15 cellular contexts compared by ENCODE assay signal in the genomic region with DNA sequence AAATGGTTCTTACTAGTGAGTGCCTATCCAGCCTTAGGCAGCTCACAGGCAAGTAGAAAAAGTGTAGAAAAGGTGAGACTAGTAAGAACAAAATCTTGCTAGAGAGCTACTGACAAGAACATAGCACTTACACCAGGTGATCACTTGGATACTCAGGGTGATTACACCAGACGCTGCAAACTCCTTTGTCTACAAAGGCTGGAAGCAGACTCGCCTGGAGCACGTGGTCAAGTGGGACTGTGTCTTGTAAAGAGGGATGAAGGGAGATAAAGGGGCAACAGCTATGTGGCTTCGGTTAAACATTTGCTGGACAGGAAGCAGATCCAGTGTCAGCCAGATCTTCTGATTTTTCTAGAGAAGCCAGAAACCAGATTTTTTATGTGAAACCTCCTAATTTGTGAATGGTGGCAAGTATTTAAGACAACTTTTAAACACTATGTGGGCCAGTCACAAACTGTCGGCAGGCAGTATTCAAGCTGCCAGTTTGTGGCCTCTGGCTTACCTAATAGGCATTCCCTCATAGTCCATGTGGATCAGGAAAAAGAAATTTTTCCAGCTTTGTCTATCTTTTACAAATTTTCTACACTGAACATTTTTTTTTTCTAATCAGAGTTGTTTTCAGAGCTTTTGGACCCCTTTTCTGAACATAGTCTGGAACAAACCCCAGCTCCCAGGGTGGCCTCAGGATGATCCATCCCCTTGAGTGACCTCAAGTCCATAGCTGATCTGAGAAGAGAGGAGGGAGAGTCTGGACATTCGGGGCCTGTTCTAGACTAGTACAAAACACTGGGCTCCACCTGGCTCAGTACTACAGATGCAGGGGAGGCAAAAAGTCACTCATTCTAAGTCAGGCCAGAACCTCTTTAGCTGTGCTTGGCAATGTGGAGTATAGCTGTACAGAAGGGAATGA.
DNase-seq lines count a peak whose midpoint lies in the region; ATAC-seq, FAIRE-seq and TF ChIP-seq lines count a peak whose summit lies in the region.
"Had no signal": no experiment of that assay in that cellular context is flagged by ENCODE, and none has a peak within 500 bp of the region (broad histone marks: within the 10 kb centered on the region; RNA-seq: fewer than 3 reads in every experiment).

No MANE protein-coding gene starts in this region.

- H3K27me3 ChIP-seq in breast epithelium (no peaks in the 10 kb centered on the region), liver (ENCODE audit: control insufficient read depth in 4 of 4, insufficient read depth in 4 of 4, low read length in 3 of 4) (no peaks in the 10 kb centered on the region)
- H3K27me3 ChIP-seq: colonic mucosa, spleen had no signal

- WGBS in liver, result 82% methylated on average over 6 of the region's 6 CpGs

- no peak for TF ChIP-seq CTCF in breast epithelium (IDR thresholded peaks at IDR 0.05)
- no peak for TF ChIP-seq CTCF in liver (IDR thresholded peaks at IDR 0.05; ENCODE audit: low read depth, low read length, missing input control)

- no peaks in the 10 kb centered on the region for H3K36me3 ChIP-seq in breast epithelium
- H3K36me3 ChIP-seq in liver (ENCODE audit: control insufficient read depth in 4 of 4, insufficient read depth in 3 of 4, low read depth in 1 of 4, low read length in 3 of 4), result no peaks in the 10 kb centered on the region
- H3K36me3 ChIP-seq: colonic mucosa, spleen had no signal

- intact Hi-C loops in breast epithelium (cut with DNase I; ENCODE audit: low total_unique reads), result no loop called here
- intact Hi-C loops in sciatic nerve (cut with DNase I), result no loop called here

- DNase-seq in COR-L47 (lab: John Stamatoyannopoulos, UW), result peak; percentile 10
- DNase-seq in breast epithelium (ENCODE audit: low spot score in 2 of 2), result no peak
- no peak for DNase-seq in sciatic nerve (ENCODE audit: low spot score)
- DNase-seq in H54 (ENCODE audit: insufficient read length, low spot score), result no peak
- DNase-seq in NCI-H2107 (lab: John Stamatoyannopoulos, UW), result no peak
- DNase-seq: activated CD8-positive, alpha-beta memory T cell treated with anti-CD3 and anti-CD28 coated beads for 24 hours; colonic mucosa; KG1; NCI-H1436 treated with DMSO at 0.1 percent for 48 hours; NCI-H748 treated with DMSO at 0.1 percent for 48 hours; spleen had no signal

- no peaks in the 10 kb centered on the region for H3K9me3 ChIP-seq in breast epithelium
- H3K9me3 ChIP-seq in liver (ENCODE audit: control insufficient read depth in 4 of 4, low read length in 3 of 4), result no peaks in the 10 kb centered on the region
- H3K9me3 ChIP-seq: colonic mucosa, spleen had no signal

- no peak for TF ChIP-seq RAD21 in liver (IDR thresholded peaks at IDR 0.05)

- H3K9ac ChIP-seq in liver (ENCODE audit: low read depth in 1 of 2, low read length in 2 of 2), result no peak overlapping the region

- TF ChIP-seq POLR2A in breast epithelium (IDR thresholded peaks at IDR 0.05) (no peak), H54 (IDR thresholded peaks at IDR 0.05; ENCODE audit: low read depth, low read length) (no peak), GM18505 (IDR thresholded peaks at IDR 0.05; ENCODE audit: borderline replicate concordance, extremely low read depth, insufficient read depth, insufficient read length) (no peak)

- H3K27ac ChIP-seq in breast epithelium (peak overlapping the region; percentile 71 to 86), liver (ENCODE audit: low read depth in 1 of 2, low read length in 2 of 2) (peak overlapping the region in 1 of 2 donors; percentile 0)
- H3K27ac ChIP-seq: colonic mucosa, RWPE1 had no signal

- H3K4me1 ChIP-seq in breast epithelium (peaks cover 0 to 9% of the 10 kb centered on the region in 2 donors), liver (ENCODE audit: control insufficient read depth in 4 of 4, insufficient read depth in 4 of 4, low read length in 3 of 4) (no peaks in the 10 kb centered on the region)
- H3K4me1 ChIP-seq: colonic mucosa had no signal

- ATAC-seq in sciatic nerve (peak; percentile 90), GM18505 (IDR thresholded peaks at IDR 0.05; ENCODE audit: unreplicated experiment) (no peak), HG02642 (IDR thresholded peaks at IDR 0.05; ENCODE audit: poor library complexity, unreplicated experiment) (no peak)

- H3K4me3 ChIP-seq in breast epithelium, result no peak overlapping the region
- H3K4me3 ChIP-seq in liver (ENCODE audit: low read depth in 1 of 3, low read length in 3 of 3), result no peak overlapping the region
- H3K4me3 ChIP-seq: colonic mucosa, spleen had no signal

- no peak for FAIRE-seq in H54 (lab: Jason Lieb, UNC)

TF ChIP-seq in liver, 16 proteins besides CTCF, POLR2A, EP300 and RAD21:
- TF ChIP-seq RXRA (IDR thresholded peaks at IDR 0.05) (peak; percentile 10 to 32), HNF4A (conservative IDR thresholded peaks at IDR 0.05) (no peak), TAF1 (conservative IDR thresholded peaks at IDR 0.05) (no peak), SP1 (IDR thresholded peaks at IDR 0.05) (no peak), NR2F2 (IDR thresholded peaks at IDR 0.05) (no peak), ATF3 (IDR thresholded peaks at IDR 0.05) (no peak), HNF4G (IDR thresholded peaks at IDR 0.05) (no peak)
- TF ChIP-seq, protein P1, sequence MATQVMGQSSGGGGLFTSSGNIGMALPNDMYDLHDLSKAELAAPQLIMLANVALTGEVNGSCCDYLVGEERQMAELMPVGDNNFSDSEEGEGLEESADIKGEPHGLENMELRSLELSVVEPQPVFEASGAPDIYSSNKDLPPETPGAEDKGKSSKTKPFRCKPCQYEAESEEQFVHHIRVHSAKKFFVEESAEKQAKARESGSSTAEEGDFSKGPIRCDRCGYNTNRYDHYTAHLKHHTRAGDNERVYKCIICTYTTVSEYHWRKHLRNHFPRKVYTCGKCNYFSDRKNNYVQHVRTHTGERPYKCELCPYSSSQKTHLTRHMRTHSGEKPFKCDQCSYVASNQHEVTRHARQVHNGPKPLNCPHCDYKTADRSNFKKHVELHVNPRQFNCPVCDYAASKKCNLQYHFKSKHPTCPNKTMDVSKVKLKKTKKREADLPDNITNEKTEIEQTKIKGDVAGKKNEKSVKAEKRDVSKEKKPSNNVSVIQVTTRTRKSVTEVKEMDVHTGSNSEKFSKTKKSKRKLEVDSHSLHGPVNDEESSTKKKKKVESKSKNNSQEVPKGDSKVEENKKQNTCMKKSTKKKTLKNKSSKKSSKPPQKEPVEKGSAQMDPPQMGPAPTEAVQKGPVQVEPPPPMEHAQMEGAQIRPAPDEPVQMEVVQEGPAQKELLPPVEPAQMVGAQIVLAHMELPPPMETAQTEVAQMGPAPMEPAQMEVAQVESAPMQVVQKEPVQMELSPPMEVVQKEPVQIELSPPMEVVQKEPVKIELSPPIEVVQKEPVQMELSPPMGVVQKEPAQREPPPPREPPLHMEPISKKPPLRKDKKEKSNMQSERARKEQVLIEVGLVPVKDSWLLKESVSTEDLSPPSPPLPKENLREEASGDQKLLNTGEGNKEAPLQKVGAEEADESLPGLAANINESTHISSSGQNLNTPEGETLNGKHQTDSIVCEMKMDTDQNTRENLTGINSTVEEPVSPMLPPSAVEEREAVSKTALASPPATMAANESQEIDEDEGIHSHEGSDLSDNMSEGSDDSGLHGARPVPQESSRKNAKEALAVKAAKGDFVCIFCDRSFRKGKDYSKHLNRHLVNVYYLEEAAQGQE (IDR thresholded peaks at IDR 0.05), result no peak
- TF ChIP-seq, protein P2, sequence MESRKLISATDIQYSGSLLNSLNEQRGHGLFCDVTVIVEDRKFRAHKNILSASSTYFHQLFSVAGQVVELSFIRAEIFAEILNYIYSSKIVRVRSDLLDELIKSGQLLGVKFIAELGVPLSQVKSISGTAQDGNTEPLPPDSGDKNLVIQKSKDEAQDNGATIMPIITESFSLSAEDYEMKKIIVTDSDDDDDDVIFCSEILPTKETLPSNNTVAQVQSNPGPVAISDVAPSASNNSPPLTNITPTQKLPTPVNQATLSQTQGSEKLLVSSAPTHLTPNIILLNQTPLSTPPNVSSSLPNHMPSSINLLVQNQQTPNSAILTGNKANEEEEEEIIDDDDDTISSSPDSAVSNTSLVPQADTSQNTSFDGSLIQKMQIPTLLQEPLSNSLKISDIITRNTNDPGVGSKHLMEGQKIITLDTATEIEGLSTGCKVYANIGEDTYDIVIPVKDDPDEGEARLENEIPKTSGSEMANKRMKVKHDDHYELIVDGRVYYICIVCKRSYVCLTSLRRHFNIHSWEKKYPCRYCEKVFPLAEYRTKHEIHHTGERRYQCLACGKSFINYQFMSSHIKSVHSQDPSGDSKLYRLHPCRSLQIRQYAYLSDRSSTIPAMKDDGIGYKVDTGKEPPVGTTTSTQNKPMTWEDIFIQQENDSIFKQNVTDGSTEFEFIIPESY (IDR thresholded peaks at IDR 0.05), result no peak
